In the genomic region with DNA sequence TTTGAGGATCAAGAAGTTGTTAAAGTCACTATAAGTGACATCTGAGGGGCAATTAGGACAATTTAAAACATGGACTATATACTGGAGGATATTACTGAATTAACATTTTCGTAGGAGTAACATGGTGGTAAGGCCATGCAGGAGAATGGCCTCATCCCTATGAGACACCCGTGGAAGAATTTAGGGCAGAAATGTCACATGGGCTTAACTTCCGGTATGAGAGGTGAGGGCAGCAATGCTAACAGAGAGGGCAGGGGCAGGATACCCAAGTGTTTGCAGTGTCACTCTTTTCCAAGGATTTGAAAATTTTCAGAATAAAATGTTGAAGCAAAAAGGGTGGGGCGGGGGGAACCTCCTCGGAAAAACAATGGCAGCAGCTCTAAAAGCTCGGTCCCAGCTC, we compare ENCODE assay signal across 2 cellular contexts.
TF ChIP-seq lines count a peak whose summit lies in the region.

No MANE protein-coding gene starts in this region.

TF ChIP-seq in A549, 52 proteins besides CTCF, POLR2A, EP300 and RAD21 (continued from another document):
- TF ChIP-seq NPAS2 (CRISPR knock-in tag; IDR thresholded peaks at IDR 0.05; ENCODE audit: borderline replicate concordance), result no peak
TF ChIP-seq in A549: peak in this region for 0.

TF ChIP-seq in GM23338, 12 proteins besides CTCF, POLR2A, EP300 and RAD21 (continued from another document):
- TF ChIP-seq, protein P1, sequence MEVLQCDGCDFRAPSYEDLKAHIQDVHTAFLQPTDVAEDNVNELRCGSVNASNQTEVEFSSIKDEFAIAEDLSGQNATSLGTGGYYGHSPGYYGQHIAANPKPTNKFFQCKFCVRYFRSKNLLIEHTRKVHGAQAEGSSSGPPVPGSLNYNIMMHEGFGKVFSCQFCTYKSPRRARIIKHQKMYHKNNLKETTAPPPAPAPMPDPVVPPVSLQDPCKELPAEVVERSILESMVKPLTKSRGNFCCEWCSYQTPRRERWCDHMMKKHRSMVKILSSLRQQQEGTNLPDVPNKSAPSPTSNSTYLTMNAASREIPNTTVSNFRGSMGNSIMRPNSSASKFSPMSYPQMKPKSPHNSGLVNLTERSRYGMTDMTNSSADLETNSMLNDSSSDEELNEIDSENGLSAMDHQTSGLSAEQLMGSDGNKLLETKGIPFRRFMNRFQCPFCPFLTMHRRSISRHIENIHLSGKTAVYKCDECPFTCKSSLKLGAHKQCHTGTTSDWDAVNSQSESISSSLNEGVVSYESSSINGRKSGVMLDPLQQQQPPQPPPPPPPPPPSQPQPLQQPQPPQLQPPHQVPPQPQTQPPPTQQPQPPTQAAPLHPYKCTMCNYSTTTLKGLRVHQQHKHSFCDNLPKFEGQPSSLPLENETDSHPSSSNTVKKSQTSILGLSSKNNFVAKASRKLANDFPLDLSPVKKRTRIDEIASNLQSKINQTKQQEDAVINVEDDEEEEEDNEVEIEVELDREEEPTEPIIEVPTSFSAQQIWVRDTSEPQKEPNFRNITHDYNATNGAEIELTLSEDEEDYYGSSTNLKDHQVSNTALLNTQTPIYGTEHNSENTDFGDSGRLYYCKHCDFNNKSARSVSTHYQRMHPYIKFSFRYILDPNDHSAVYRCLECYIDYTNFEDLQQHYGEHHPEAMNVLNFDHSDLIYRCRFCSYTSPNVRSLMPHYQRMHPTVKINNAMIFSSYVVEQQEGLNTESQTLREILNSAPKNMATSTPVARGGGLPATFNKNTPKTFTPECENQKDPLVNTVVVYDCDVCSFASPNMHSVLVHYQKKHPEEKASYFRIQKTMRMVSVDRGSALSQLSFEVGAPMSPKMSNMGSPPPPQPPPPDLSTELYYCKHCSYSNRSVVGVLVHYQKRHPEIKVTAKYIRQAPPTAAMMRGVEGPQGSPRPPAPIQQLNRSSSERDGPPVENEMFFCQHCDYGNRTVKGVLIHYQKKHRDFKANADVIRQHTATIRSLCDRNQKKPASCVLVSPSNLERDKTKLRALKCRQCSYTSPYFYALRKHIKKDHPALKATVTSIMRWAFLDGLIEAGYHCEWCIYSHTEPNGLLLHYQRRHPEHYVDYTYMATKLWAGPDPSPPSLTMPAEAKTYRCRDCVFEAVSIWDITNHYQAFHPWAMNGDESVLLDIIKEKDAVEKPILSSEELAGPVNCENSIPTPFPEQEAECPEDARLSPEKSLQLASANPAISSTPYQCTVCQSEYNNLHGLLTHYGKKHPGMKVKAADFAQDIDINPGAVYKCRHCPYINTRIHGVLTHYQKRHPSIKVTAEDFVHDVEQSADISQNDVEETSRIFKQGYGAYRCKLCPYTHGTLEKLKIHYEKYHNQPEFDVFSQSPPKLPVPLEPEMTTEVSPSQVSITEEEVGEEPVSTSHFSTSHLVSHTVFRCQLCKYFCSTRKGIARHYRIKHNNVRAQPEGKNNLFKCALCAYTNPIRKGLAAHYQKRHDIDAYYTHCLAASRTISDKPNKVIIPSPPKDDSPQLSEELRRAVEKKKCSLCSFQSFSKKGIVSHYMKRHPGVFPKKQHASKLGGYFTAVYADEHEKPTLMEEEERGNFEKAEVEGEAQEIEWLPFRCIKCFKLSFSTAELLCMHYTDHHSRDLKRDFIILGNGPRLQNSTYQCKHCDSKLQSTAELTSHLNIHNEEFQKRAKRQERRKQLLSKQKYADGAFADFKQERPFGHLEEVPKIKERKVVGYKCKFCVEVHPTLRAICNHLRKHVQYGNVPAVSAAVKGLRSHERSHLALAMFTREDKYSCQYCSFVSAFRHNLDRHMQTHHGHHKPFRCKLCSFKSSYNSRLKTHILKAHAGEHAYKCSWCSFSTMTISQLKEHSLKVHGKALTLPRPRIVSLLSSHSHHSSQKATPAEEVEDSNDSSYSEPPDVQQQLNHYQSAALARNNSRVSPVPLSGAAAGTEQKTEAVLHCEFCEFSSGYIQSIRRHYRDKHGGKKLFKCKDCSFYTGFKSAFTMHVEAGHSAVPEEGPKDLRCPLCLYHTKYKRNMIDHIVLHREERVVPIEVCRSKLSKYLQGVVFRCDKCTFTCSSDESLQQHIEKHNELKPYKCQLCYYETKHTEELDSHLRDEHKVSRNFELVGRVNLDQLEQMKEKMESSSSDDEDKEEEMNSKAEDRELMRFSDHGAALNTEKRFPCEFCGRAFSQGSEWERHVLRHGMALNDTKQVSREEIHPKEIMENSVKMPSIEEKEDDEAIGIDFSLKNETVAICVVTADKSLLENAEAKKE (CRISPR knock-in tag; IDR thresholded peaks at IDR 0.05), result no peak
- TF ChIP-seq ZNF114 (CRISPR knock-in tag; IDR thresholded peaks at IDR 0.05) (no peak), CREB1 (CRISPR knock-in tag; IDR thresholded peaks at IDR 0.05; ENCODE audit: low read depth) (no peak)
TF ChIP-seq in GM23338: peak in this region for 0.
